Comparison of ENCODE assay signal across 8 cellular contexts in the genomic region with DNA sequence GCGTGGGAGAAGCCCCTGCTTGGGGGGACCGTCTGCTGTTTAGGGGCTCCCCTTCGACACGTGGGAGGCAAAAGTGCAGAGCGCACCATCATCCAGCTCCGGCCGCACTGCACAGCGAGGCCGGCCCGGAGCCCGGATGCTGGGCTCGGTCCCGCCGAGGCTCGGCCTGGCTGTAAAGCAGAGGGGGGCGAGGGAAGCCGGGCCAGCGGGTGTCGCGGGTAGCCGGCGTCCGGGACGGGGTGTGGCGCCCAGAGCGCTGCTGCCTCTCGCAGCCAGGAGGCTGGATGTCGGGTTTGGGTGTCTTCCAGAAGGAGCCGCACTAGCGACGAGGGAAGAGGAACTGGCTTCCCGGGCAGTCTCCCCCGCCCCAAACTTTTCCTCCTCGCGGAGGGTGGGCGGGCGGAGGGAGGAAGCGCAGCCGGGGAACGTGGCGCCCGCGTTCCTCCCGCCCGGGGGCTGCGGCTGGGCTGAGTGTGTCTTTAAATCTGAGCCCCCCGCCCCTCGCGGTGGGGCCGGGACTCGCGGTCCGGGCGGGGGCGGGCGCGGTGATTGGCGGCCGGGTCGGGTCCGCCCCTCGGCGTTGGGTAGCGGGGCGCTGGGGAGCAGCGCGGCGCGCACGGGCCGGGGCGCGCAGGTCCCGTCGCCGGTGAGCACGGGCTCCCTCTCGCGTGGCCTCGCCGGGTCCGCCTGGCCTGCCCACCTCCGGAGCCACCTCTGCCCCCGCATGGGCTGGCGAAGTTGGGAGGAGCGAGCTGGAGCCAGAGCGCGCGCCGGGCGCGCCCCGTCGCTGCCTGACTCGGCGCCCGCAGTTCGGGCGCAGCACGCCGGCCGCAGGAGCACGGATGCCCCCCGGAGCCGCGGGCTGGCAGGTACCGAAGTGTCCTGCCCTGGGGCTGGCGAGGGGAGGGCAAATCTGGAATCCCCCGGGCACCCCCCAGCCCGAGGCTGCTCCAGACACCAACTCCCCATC. TPM values are rescaled to one million over a fixed set of nuclear protein-coding genes. Genes with fewer than 3 reads are reported as not detected.
DNase-seq lines count a peak whose midpoint lies in the region; ATAC-seq, FAIRE-seq and TF ChIP-seq lines count a peak whose summit lies in the region.

Gene PALD1, plus strand, starts transcription at position 577 of the 970 bp plus-strand sequence. CDS start 47,185 bp downstream, outside the sequence.

- WGBS in iPS DF 6.9 (ENCODE audit: insufficient coverage, insufficient read length), result no CpG with 5 or more reads among the region's 110 CpGs

- POLR2A ChIA-PET in CD8-positive, alpha-beta memory T cell (lab: Charles Lee), result no interaction called here

- no peak for FAIRE-seq in astrocyte (lab: Jason Lieb, UNC)

- peaks cover 8% of the 10 kb centered on the region for H3K27me3 ChIP-seq in CD8-positive, alpha-beta memory T cell (ENCODE audit: insufficient read depth, low read length, poor library complexity, severe bottlenecking)
- H3K27me3 ChIP-seq in astrocyte (ENCODE audit: insufficient read depth, low read length) (peaks cover 6% of the 10 kb centered on the region), iPS DF 6.9 (ENCODE audit: control insufficient read depth, insufficient read depth, low read length) (no peaks in the 10 kb centered on the region)

- H3K4me3 Mint-ChIP-seq in CD8-positive, alpha-beta memory T cell, result peak within 1 kb of the TSS; percentile 67 to 90 (median 81)
- H3K4me3 Mint-ChIP-seq in astrocyte (ENCODE audit: unreplicated experiment), result peak within 1 kb of the TSS; percentile 77

- CTCF ChIA-PET in CD8-positive, alpha-beta memory T cell (lab: Charles Lee), result no interaction called here

- intact Hi-C loops in sciatic nerve (cut with DNase I), result no loop called here

- peaks cover 10% of the 10 kb centered on the region for H4K20me1 ChIP-seq in astrocyte (ENCODE audit: insufficient read depth, low read length)

- peak within 1 kb of the TSS in 7 of 8 donors; percentile 25 to 80 (median 41) for H3K27ac Mint-ChIP-seq in CD8-positive, alpha-beta memory T cell
- no peak within 1 kb of the TSS for H3K27ac Mint-ChIP-seq in astrocyte (ENCODE audit: unreplicated experiment)

- H3K4me3 ChIP-seq in CD8-positive, alpha-beta memory T cell (ENCODE audit: low read length), result peak within 1 kb of the TSS; percentile 39
- H3K4me3 ChIP-seq in HFF-Myc (replicated peaks; ENCODE audit: low read depth, low read length) (peak within 1 kb of the TSS; percentile 76), SK-N-MC (peak within 1 kb of the TSS; percentile 79), astrocyte (ENCODE audit: insufficient read depth, low read depth, low read length) (peak within 1 kb of the TSS; percentile 56), iPS DF 6.9 (ENCODE audit: low read length) (peak within 1 kb of the TSS; percentile 89)

- ATAC-seq in sciatic nerve (peak; percentile 73), HG02623 (IDR thresholded peaks at IDR 0.05; ENCODE audit: unreplicated experiment) (no peak)

- peak within 1 kb of the TSS; percentile 79 for H2AFZ ChIP-seq in astrocyte (ENCODE audit: low read depth, low read length)

- no peaks in the 10 kb centered on the region for H3K36me3 ChIP-seq in CD8-positive, alpha-beta memory T cell (ENCODE audit: insufficient read depth, low read length)
- no peaks in the 10 kb centered on the region for H3K36me3 ChIP-seq in SK-N-MC (ENCODE audit: insufficient read depth, low read length)
- H3K36me3 ChIP-seq in astrocyte (ENCODE audit: insufficient read depth, low read length), result no peaks in the 10 kb centered on the region
- no peaks in the 10 kb centered on the region for H3K36me3 ChIP-seq in iPS DF 6.9 (ENCODE audit: control insufficient read depth, insufficient read depth, low read length)

- H3K27me3 Mint-ChIP-seq in CD8-positive, alpha-beta memory T cell, result peaks cover 17 to 31% of the 10 kb centered on the region in 2 donors
- H3K27me3 Mint-ChIP-seq in astrocyte (ENCODE audit: low read depth, unreplicated experiment), result peaks cover 68% of the 10 kb centered on the region

- H3K9ac ChIP-seq in SK-N-MC (ENCODE audit: insufficient read length) (peak within 1 kb of the TSS; percentile 62), astrocyte (ENCODE audit: low read length) (peak within 1 kb of the TSS; percentile 59)

- no peak for TF ChIP-seq CTCF in HFF-Myc (IDR thresholded peaks at IDR 0.05; ENCODE audit: low read depth, low read length, missing control alignments)
- TF ChIP-seq CTCF in astrocyte (IDR thresholded peaks at IDR 0.05; ENCODE audit: insufficient read depth, low read depth, low read length), result no peak

- no peaks in the 10 kb centered on the region for H3K79me2 ChIP-seq in astrocyte (ENCODE audit: insufficient read depth, low read length)

- H3K4me1 Mint-ChIP-seq in CD8-positive, alpha-beta memory T cell, result peaks cover 33 to 52% (median 39%) of the 10 kb centered on the region in 3 donors
- H3K4me1 Mint-ChIP-seq in astrocyte (ENCODE audit: low read depth, unreplicated experiment), result peaks cover 9% of the 10 kb centered on the region

- H3K4me2 ChIP-seq in astrocyte (ENCODE audit: low read length), result peak within 1 kb of the TSS; percentile 89

- peak in 3 of 5 donors; percentile 14 to 43 (median 16) for DNase-seq in CD8-positive, alpha-beta memory T cell
- DNase-seq in HFF-Myc (ENCODE audit: extremely low read depth, low read depth) (peak; percentile 27), SK-N-MC (ENCODE audit: low read depth, low spot score) (no peak), astrocyte (ENCODE audit: low read depth) (peak; percentile 39), iPS DF 6.9 (ENCODE audit: low read depth, low spot score) (no peak), sciatic nerve (ENCODE audit: low spot score) (peak; percentile 78), NCI-H774 (lab: John Stamatoyannopoulos, UW) (no peak)

- H3K9me3 ChIP-seq in CD8-positive, alpha-beta memory T cell (ENCODE audit: low read length), result no peaks in the 10 kb centered on the region
- no peaks in the 10 kb centered on the region for H3K9me3 ChIP-seq in SK-N-MC (ENCODE audit: low read depth, low read length)
- no peaks in the 10 kb centered on the region for H3K9me3 ChIP-seq in astrocyte (ENCODE audit: insufficient read depth, low read depth, low read length)
- no peaks in the 10 kb centered on the region for H3K9me3 ChIP-seq in iPS DF 6.9 (ENCODE audit: control insufficient read depth, insufficient read depth, low read length)

- no peak within 1 kb of the TSS for H3K27ac ChIP-seq in CD8-positive, alpha-beta memory T cell (ENCODE audit: low read depth, low read length)
- H3K27ac ChIP-seq in SK-N-MC, result no peak within 1 kb of the TSS
- H3K27ac ChIP-seq in astrocyte (ENCODE audit: low read depth, low read length), result no peak within 1 kb of the TSS
- no peak within 1 kb of the TSS for H3K27ac ChIP-seq in iPS DF 6.9 (ENCODE audit: low read length)

- H3K36me3 Mint-ChIP-seq in CD8-positive, alpha-beta memory T cell, result no peaks in the 10 kb centered on the region
- peaks cover 4% of the 10 kb centered on the region for H3K36me3 Mint-ChIP-seq in astrocyte (ENCODE audit: low read depth, unreplicated experiment)

- peaks cover 39% of the 10 kb centered on the region for H3K4me1 ChIP-seq in CD8-positive, alpha-beta memory T cell (ENCODE audit: insufficient read depth, low read length)
- H3K4me1 ChIP-seq in astrocyte (ENCODE audit: insufficient read depth, low read length) (peaks cover 15% of the 10 kb centered on the region), iPS DF 6.9 (ENCODE audit: control insufficient read depth, insufficient read depth, low read length) (peaks cover 15% of the 10 kb centered on the region)

- no peaks in the 10 kb centered on the region for H3K9me3 Mint-ChIP-seq in CD8-positive, alpha-beta memory T cell
- H3K9me3 Mint-ChIP-seq in astrocyte (ENCODE audit: unreplicated experiment), result no peaks in the 10 kb centered on the region

RNA-seq across cellular contexts. Expression of gene PALD1, which starts in this region (rescaled TPM):
- under 1 TPM; 0.20 to 0.29 TPM for total RNA-seq in CD8-positive, alpha-beta memory T cell
- not detected for polyA plus RNA-seq in CD8-positive, alpha-beta memory T cell
- total RNA-seq in astrocyte (1.8 and 2.0 TPM in 2 replicates), sciatic nerve (7.8 TPM)

Comparison
In these comparisons a context has a peak if more than half of its experiments do, and no peak if none do; other contexts are left out.
1. Peak in DNase-seq and H3K4me3 ChIP-seq in CD8-positive, alpha-beta memory T cell; RNA of the gene not detected or under 1 TPM.
2. DNase-seq: peak in HFF-Myc (single experiment), astrocyte (single experiment) and sciatic nerve (single experiment); none in SK-N-MC (single experiment), iPS DF 6.9 (single experiment) and NCI-H774 (single experiment).
3. H3K4me3 ChIP-seq: peak in every context shown above with its lines; median percentile 89 in iPS DF 6.9; 79 in SK-N-MC; 76 in HFF-Myc; 56 in astrocyte; 39 in CD8-positive, alpha-beta memory T cell.